Comparison of ENCODE assay signal across 8 cellular contexts in genomic region chr16:30785126-30786106, GRCh38. TPM values are rescaled to one million over a fixed set of nuclear protein-coding genes. Genes with fewer than 3 reads are reported as not detected.
DNase-seq lines count a peak whose midpoint lies in the region; ATAC-seq and TF ChIP-seq lines count a peak whose summit lies in the region.

No MANE protein-coding gene starts in this region.

- H3K9me3 Mint-ChIP-seq in CD4-positive, CD25-positive, alpha-beta regulatory T cell, result no peaks in the 10 kb centered on the region
- H3K9me3 Mint-ChIP-seq in endothelial cell (ENCODE audit: unreplicated experiment) (no peaks in the 10 kb centered on the region), neural progenitor cell (no peaks in the 10 kb centered on the region)

- no peak for DNase-seq in CD4-positive, CD25-positive, alpha-beta regulatory T cell
- DNase-seq in PC-9 (no peak), endothelial cell (ENCODE audit: low spot score) (no peak), neural progenitor cell (ENCODE audit: low spot score) (no peak), MM.1S (no peak), hepatic stellate cell (ENCODE audit: low spot score) (no peak), nucleus accumbens (lab: John Stamatoyannopoulos, UW) (no peak)

- H3K9ac ChIP-seq in neural progenitor cell (peak overlapping the region; percentile 81), MM.1S (ENCODE audit: low read length) (no peak overlapping the region)

- no peak overlapping the region for H3K4me3 ChIP-seq in CD4-positive, CD25-positive, alpha-beta regulatory T cell (ENCODE audit: low read depth, low read length)
- H3K4me3 ChIP-seq in PC-9, result peak overlapping the region; percentile 97; the same call in 1 of the 2 replicates
- H3K4me3 ChIP-seq in neural progenitor cell, result peak overlapping the region; percentile 99
- no peak overlapping the region for H3K4me3 ChIP-seq in MM.1S (ENCODE audit: low read length)

- H3K4me1 Mint-ChIP-seq in CD4-positive, CD25-positive, alpha-beta regulatory T cell, result peaks cover 0 to 16% (median 7%) of the 10 kb centered on the region in 4 donors
- H3K4me1 Mint-ChIP-seq in endothelial cell (ENCODE audit: unreplicated experiment) (peaks cover 15% of the 10 kb centered on the region), neural progenitor cell (peaks cover 14% of the 10 kb centered on the region)

- H3K4me1 ChIP-seq in CD4-positive, CD25-positive, alpha-beta regulatory T cell (ENCODE audit: control insufficient read depth, insufficient read depth, low read length, poor library complexity, severe bottlenecking), result peaks cover 16% of the 10 kb centered on the region
- H3K4me1 ChIP-seq in PC-9 (replicated peaks; ENCODE audit: insufficient read depth), result peaks cover 14% of the 10 kb centered on the region
- H3K4me1 ChIP-seq in neural progenitor cell, result peaks cover 5% of the 10 kb centered on the region
- H3K4me1 ChIP-seq in MM.1S (ENCODE audit: low read length), result no peaks in the 10 kb centered on the region

- H3K27me3 ChIP-seq in CD4-positive, CD25-positive, alpha-beta regulatory T cell (ENCODE audit: control insufficient read depth, insufficient read depth, low read length), result peaks cover 7% of the 10 kb centered on the region
- no peaks in the 10 kb centered on the region for H3K27me3 ChIP-seq in PC-9 (ENCODE audit: insufficient read depth, low read depth)
- no peaks in the 10 kb centered on the region for H3K27me3 ChIP-seq in neural progenitor cell
- H3K27me3 ChIP-seq in MM.1S (replicated peaks; ENCODE audit: insufficient read depth, low read length), result no peaks in the 10 kb centered on the region

- H3K27ac ChIP-seq in CD4-positive, CD25-positive, alpha-beta regulatory T cell (ENCODE audit: insufficient read depth, low read length, poor library complexity, severe bottlenecking), result no peak overlapping the region
- H3K27ac ChIP-seq in PC-9, result no peak overlapping the region
- H3K27ac ChIP-seq in neural progenitor cell, result no peak overlapping the region
- no peak overlapping the region for H3K27ac ChIP-seq in MM.1S (ENCODE audit: low read length)

- no peak for ATAC-seq in CD4-positive, CD25-positive, alpha-beta regulatory T cell (ENCODE audit: low read depth in 2 of 2)
- no peak for ATAC-seq in activated CD4-positive, CD25-positive, alpha-beta regulatory T cell treated with anti-CD3 and anti-CD28 coated beads, Interleukin-2, amount 50 U/mL, for 24 hours

- H3K4me3 Mint-ChIP-seq in CD4-positive, CD25-positive, alpha-beta regulatory T cell, result peak overlapping the region in 3 of 4 donors; percentile 40 to 72 (median 70)
- H3K4me3 Mint-ChIP-seq in endothelial cell (ENCODE audit: unreplicated experiment) (peak overlapping the region; percentile 90), neural progenitor cell (peak overlapping the region; percentile 90)

- H3F3A ChIP-seq in PC-9 (ENCODE audit: insufficient read depth, low read depth) (peaks cover 9% of the 10 kb centered on the region; the same call in 1 of the 2 replicates), neural progenitor cell (ENCODE audit: low read depth) (peaks cover 18% of the 10 kb centered on the region), MM.1S (ENCODE audit: insufficient read depth, low read length) (no peaks in the 10 kb centered on the region)

- H3K4me2 ChIP-seq in PC-9 (peak overlapping the region; percentile 96), neural progenitor cell (peak overlapping the region; percentile 93), MM.1S (ENCODE audit: low read depth, low read length) (no peak overlapping the region)

- no peaks in the 10 kb centered on the region for H3K36me3 Mint-ChIP-seq in CD4-positive, CD25-positive, alpha-beta regulatory T cell
- H3K36me3 Mint-ChIP-seq in endothelial cell (ENCODE audit: low read depth, unreplicated experiment) (peaks cover 17% of the 10 kb centered on the region), neural progenitor cell (peaks cover 8% of the 10 kb centered on the region)

- POLR2A ChIA-PET in PC-9 (lab: Charles Lee; ENCODE audit: unreplicated experiment), result interaction anchor here (0.6 kb wide), 1 partner anchor 127 kb away, joined by 3 read pairs; no protein-coding TSS in a partner anchor

- TF ChIP-seq CTCF in PC-9 (conservative IDR thresholded peaks at IDR 0.05), result no peak
- no peak for TF ChIP-seq CTCF in endothelial cell (IDR thresholded peaks at IDR 0.05; ENCODE audit: unreplicated experiment)
- no peak for TF ChIP-seq CTCF in neural progenitor cell (IDR thresholded peaks at IDR 0.05)
- TF ChIP-seq CTCF in MM.1S (IDR thresholded peaks at IDR 0.05; ENCODE audit: low read length), result no peak

- H4K20me1 ChIP-seq in PC-9 (ENCODE audit: insufficient read depth) (no peaks in the 10 kb centered on the region; the same call in 1 of the 2 replicates), neural progenitor cell (ENCODE audit: low read depth) (peaks cover 23% of the 10 kb centered on the region), MM.1S (ENCODE audit: insufficient read depth, low read length) (no peaks in the 10 kb centered on the region)

- no peaks in the 10 kb centered on the region for H3K9me3 ChIP-seq in CD4-positive, CD25-positive, alpha-beta regulatory T cell (ENCODE audit: control insufficient read depth in 2 of 2, low read length in 2 of 2)
- H3K9me3 ChIP-seq in PC-9 (ENCODE audit: insufficient read depth, low read depth) (no peaks in the 10 kb centered on the region), neural progenitor cell (ENCODE audit: low read depth) (no peaks in the 10 kb centered on the region), MM.1S (replicated peaks; ENCODE audit: insufficient read depth, low read length) (no peaks in the 10 kb centered on the region)

- CTCF ChIA-PET in PC-9 (lab: Charles Lee), result no interaction called here

- H3K9me2 ChIP-seq in PC-9 (ENCODE audit: insufficient read depth) (no peaks in the 10 kb centered on the region), MM.1S (replicated peaks; ENCODE audit: insufficient read depth, low read length) (no peaks in the 10 kb centered on the region)

- peaks cover 48% of the 10 kb centered on the region for H3K27me3 Mint-ChIP-seq in CD4-positive, CD25-positive, alpha-beta regulatory T cell
- peaks cover 8% of the 10 kb centered on the region for H3K27me3 Mint-ChIP-seq in endothelial cell (ENCODE audit: unreplicated experiment)
- peaks cover 10% of the 10 kb centered on the region for H3K27me3 Mint-ChIP-seq in neural progenitor cell (ENCODE audit: insufficient read depth, low read depth)

- H3K79me2 ChIP-seq in PC-9 (ENCODE audit: low read depth) (peaks cover 16% of the 10 kb centered on the region), neural progenitor cell (ENCODE audit: low read depth) (peaks cover 29% of the 10 kb centered on the region), MM.1S (ENCODE audit: low read length) (no peaks in the 10 kb centered on the region)

- H3K36me3 ChIP-seq in CD4-positive, CD25-positive, alpha-beta regulatory T cell (ENCODE audit: control insufficient read depth, insufficient read depth, low read length), result no peaks in the 10 kb centered on the region
- H3K36me3 ChIP-seq in PC-9 (ENCODE audit: low read depth) (no peaks in the 10 kb centered on the region), neural progenitor cell (no peaks in the 10 kb centered on the region), MM.1S (replicated peaks; ENCODE audit: insufficient read depth, low read length) (no peaks in the 10 kb centered on the region)

- intact Hi-C loops in PC-9 (cut with micrococcal nuclease; ENCODE audit: unreplicated experiment), result no loop called here

- peak overlapping the region in 1 of 3 donors; percentile 51 for H3K27ac Mint-ChIP-seq in CD4-positive, CD25-positive, alpha-beta regulatory T cell
- H3K27ac Mint-ChIP-seq in endothelial cell (ENCODE audit: unreplicated experiment) (no peak overlapping the region), neural progenitor cell (no peak overlapping the region)

- TSS peak; percentile 45 for BruUV-seq in PC-9 (replicated peaks; lab: Mats Ljungman, UMichigan)

- no peak overlapping the region for H2AFZ ChIP-seq in PC-9
- H2AFZ ChIP-seq in neural progenitor cell (replicated peaks), result no peak overlapping the region
- H2AFZ ChIP-seq in MM.1S (ENCODE audit: low read length), result no peak overlapping the region

RNA-seq across cellular contexts. Expression of gene ZNF629, which starts 1.6 kb away (rescaled TPM):
- total RNA-seq in CD4-positive, CD25-positive, alpha-beta regulatory T cell, result 0.49 TPM
- under 1 TPM; 0.23 to 0.79 (median 0.39) TPM for polyA plus RNA-seq in CD4-positive, CD25-positive, alpha-beta regulatory T cell
- total RNA-seq in PC-9 (2021) (21.7 and 25.6 TPM in 2 replicates), endothelial cell (ENCODE audit: unreplicated experiment) (29.7 TPM), neural progenitor cell (ENCODE audit: low replicate concordance) (13.7 and 24.5 TPM in 2 replicates)

RNA-seq across cellular contexts. Expression of gene RNF40, which starts 23.3 kb away (rescaled TPM):
- 66.2 TPM for total RNA-seq in CD4-positive, CD25-positive, alpha-beta regulatory T cell
- polyA plus RNA-seq in CD4-positive, CD25-positive, alpha-beta regulatory T cell, result 10 to 100 TPM; 19.0 to 26.9 (median 22.9) TPM
- 149 and 178 TPM in 2 replicates for total RNA-seq in PC-9 (2021)
- 108 TPM for total RNA-seq in endothelial cell (ENCODE audit: unreplicated experiment)
- 45.6 and 77.3 TPM in 2 replicates for total RNA-seq in neural progenitor cell (ENCODE audit: low replicate concordance)

RNA-seq across cellular contexts. Expression of gene CFAP119, which starts 23.6 kb away (rescaled TPM):
- 1.8 TPM for total RNA-seq in CD4-positive, CD25-positive, alpha-beta regulatory T cell
- 1 to 10 TPM in 1 of 4 donors, under 1 TPM in 2, not detected in 1; 0.23 to 1.5 (median 0.59) TPM for polyA plus RNA-seq in CD4-positive, CD25-positive, alpha-beta regulatory T cell
- 17.9 and 19.9 TPM in 2 replicates for total RNA-seq in PC-9 (2021)
- total RNA-seq in endothelial cell (ENCODE audit: unreplicated experiment), result 5.2 TPM
- total RNA-seq in neural progenitor cell (ENCODE audit: low replicate concordance), result 0.56 and 8.0 TPM in 2 replicates

RNA-seq across cellular contexts. Expression of gene PHKG2, which starts 37.2 kb away (rescaled TPM):
- total RNA-seq in CD4-positive, CD25-positive, alpha-beta regulatory T cell, result 43.9 TPM
- 10 to 100 TPM; 39.5 to 48.5 (median 44.7) TPM for polyA plus RNA-seq in CD4-positive, CD25-positive, alpha-beta regulatory T cell
- total RNA-seq in PC-9 (2021) (66.1 and 67.3 TPM in 2 replicates), endothelial cell (ENCODE audit: unreplicated experiment) (27.5 TPM), neural progenitor cell (ENCODE audit: low replicate concordance) (20.2 and 31.4 TPM in 2 replicates)

Comparison
In these comparisons a context has a peak if more than half of its experiments do, and no peak if none do; other contexts are left out.
1. H3K4me3 ChIP-seq: peak in PC-9 (single experiment) and neural progenitor cell (single experiment); none in CD4-positive, CD25-positive, alpha-beta regulatory T cell (single experiment) and MM.1S (single experiment).
2. Peak in every context shown above with its lines, with median percentiles within 50 percentile points of each other: H3K4me3 Mint-ChIP-seq.